18 cellular contexts compared by ENCODE assay signal in the genomic region with DNA sequence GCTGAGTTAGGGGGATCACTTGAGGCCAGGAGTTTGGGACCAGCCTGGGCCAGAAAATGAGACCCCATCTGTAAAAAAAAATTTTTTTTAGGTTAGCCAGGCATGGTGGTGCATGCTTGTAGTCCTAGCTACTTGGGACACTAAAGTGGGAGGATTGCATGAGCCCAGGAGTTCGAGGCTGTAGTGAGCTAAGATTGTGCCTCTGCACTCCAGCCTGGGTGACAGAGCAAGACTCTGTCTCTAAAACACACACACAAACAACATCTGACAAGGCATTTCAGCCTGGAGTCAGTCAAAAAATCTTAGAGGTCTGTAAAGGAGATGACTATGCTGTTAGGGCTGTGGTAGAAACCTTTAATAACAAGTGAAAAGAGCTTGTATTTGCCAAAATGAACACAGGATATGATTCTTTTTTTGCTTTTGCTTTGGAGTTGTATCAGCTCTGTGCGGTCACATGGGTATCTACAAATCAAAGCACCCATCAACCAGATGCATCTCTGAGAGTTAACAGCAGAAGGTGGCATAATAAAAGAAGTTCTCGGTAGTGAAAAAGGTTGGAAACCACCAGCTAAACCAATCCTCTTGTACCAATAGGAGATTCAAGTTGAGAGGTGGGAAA. TPM values are rescaled to one million over a fixed set of nuclear protein-coding genes. Genes with fewer than 3 reads are reported as not detected.
A peak's percentile ranks its signal among the peaks of the same experiment; 100 is the strongest.
DNase-seq lines count a peak whose midpoint lies in the region.
"Had no signal": no experiment of that assay in that cellular context is flagged by ENCODE, and none has a peak within 500 bp of the region (broad histone marks: within the 10 kb centered on the region; RNA-seq: fewer than 3 reads in every experiment).

No MANE protein-coding gene starts in this region.

- 63% methylated on average over 3 of the region's 3 CpGs for WGBS in thymus

- no peaks in the 10 kb centered on the region for H3K9me3 ChIP-seq in thymus (ENCODE audit: control insufficient read depth)
- H3K9me3 ChIP-seq: adrenal gland, suprapubic skin had no signal

- H3K36me3 ChIP-seq in thymus (ENCODE audit: control insufficient read depth, insufficient read depth), result peaks cover 17% of the 10 kb centered on the region
- H3K36me3 ChIP-seq: adrenal gland had no signal

- peak; percentile 32 for DNase-seq in stimulated activated CD4-positive, alpha-beta T cell treated with anti-CD3 and anti-CD28 coated beads, Interleukin-4, amount 100 ng/mL, for 24 hours
- no peak for DNase-seq in stimulated activated CD4-positive, alpha-beta T cell treated with anti-CD3 and anti-CD28 coated beads, Interleukin-4, amount 100 ng/mL, for 4 hours
- DNase-seq in activated CD4-positive, alpha-beta memory T cell treated with anti-CD3 and anti-CD28 coated beads, Interleukin-2, amount 10 ng/mL, durations not matched to agents 7 days and 5 days, result peak; percentile 34
- no peak for DNase-seq in NCI-H1694 (lab: John Stamatoyannopoulos, UW)
- DNase-seq in DMS79 treated with DMSO at 0.1 percent for 48 hours (lab: John Stamatoyannopoulos, UW), result no peak
- no peak for DNase-seq in DMS53 treated with DMSO at 0.1 percent for 48 hours (lab: John Stamatoyannopoulos, UW; ENCODE audit: unreplicated experiment)
- DNase-seq: adrenal gland; H9; heart left ventricle; immature natural killer cell; NCI-H1048; NCI-H510A; stimulated activated CD4-positive, alpha-beta T cell treated with anti-CD3 and anti-CD28 coated beads, Interleukin-1b, Interleukin-23, amount 100 ng/mL, for 48 hours had no signal

- H3K4me1 Mint-ChIP-seq in activated CD4-positive, alpha-beta memory T cell treated with anti-CD3 and anti-CD28 coated beads, Interleukin-2, amount 10 ng/mL, durations not matched to agents 7 days and 5 days, result peaks cover 66% of the 10 kb centered on the region

- H3K27ac ChIP-seq in cingulate gyrus (ENCODE audit: low read depth, low read length) (peak overlapping the region; percentile 1), thymus (ENCODE audit: low read depth) (peak overlapping the region; percentile 70)
- H3K27ac ChIP-seq: adrenal gland, heart left ventricle, KMS-11, parathyroid adenoma, suprapubic skin had no signal

- no peaks in the 10 kb centered on the region for H3K27me3 ChIP-seq in thymus (ENCODE audit: control insufficient read depth, insufficient read depth)
- H3K27me3 ChIP-seq: adrenal gland, heart left ventricle, suprapubic skin had no signal

- CTCF ChIA-PET in activated CD4-positive, alpha-beta memory T cell treated with anti-CD3 and anti-CD28 coated beads, Interleukin-2, amount 10 ng/mL, durations not matched to agents 7 days and 5 days (lab: Charles Lee), result interaction anchor here (0.8 to 3.7 kb wide), 11 partner anchors 13 to 90 kb away, joined by 3 to 28 read pairs (median 3); no protein-coding TSS in a partner anchor

- H3K9me3 Mint-ChIP-seq in activated CD4-positive, alpha-beta memory T cell treated with anti-CD3 and anti-CD28 coated beads, Interleukin-2, amount 10 ng/mL, durations not matched to agents 7 days and 5 days, result no peaks in the 10 kb centered on the region
- H3K9me3 Mint-ChIP-seq: immature natural killer cell had no signal

- POLR2A ChIA-PET in activated CD4-positive, alpha-beta memory T cell treated with anti-CD3 and anti-CD28 coated beads, Interleukin-2, amount 10 ng/mL, durations not matched to agents 7 days and 5 days (lab: Charles Lee), result interaction anchor here (0.7 to 7.4 kb wide), 22 partner anchors 11 to 766 kb away, joined by 3 to 134 read pairs (median 4); partner anchors contain the start of genes CNTRL, FBXW2, PHF19 and TRAF1

- H3K27ac Mint-ChIP-seq in activated CD4-positive, alpha-beta memory T cell treated with anti-CD3 and anti-CD28 coated beads, Interleukin-2, amount 10 ng/mL, durations not matched to agents 7 days and 5 days, result peak overlapping the region; percentile 95

- H3K4me3 Mint-ChIP-seq in activated CD4-positive, alpha-beta memory T cell treated with anti-CD3 and anti-CD28 coated beads, Interleukin-2, amount 10 ng/mL, durations not matched to agents 7 days and 5 days, result peak overlapping the region; percentile 12
- H3K4me3 Mint-ChIP-seq: H9, immature natural killer cell had no signal

- H3K27me3 Mint-ChIP-seq in activated CD4-positive, alpha-beta memory T cell treated with anti-CD3 and anti-CD28 coated beads, Interleukin-2, amount 10 ng/mL, durations not matched to agents 7 days and 5 days, result no peaks in the 10 kb centered on the region

- peaks cover 83% of the 10 kb centered on the region for H3K36me3 Mint-ChIP-seq in activated CD4-positive, alpha-beta memory T cell treated with anti-CD3 and anti-CD28 coated beads, Interleukin-2, amount 10 ng/mL, durations not matched to agents 7 days and 5 days (ENCODE audit: low read depth)

- no peak overlapping the region for H3K4me3 ChIP-seq in thymus (ENCODE audit: low read length)
- H3K4me3 ChIP-seq: adrenal gland, heart left ventricle, suprapubic skin had no signal

- H3K4me1 ChIP-seq in thymus (ENCODE audit: control insufficient read depth, insufficient read depth, low read length), result peaks cover 30% of the 10 kb centered on the region
- H3K4me1 ChIP-seq: parathyroid adenoma had no signal

RNA-seq across cellular contexts. Expression of gene PSMD5, which starts 3.6 kb away (rescaled TPM):
- 10 to 100 TPM; 51.8 to 64.0 TPM for total RNA-seq in activated CD4-positive, alpha-beta memory T cell treated with anti-CD3 and anti-CD28 coated beads, Interleukin-2, amount 10 ng/mL, durations not matched to agents 7 days and 5 days
- 24.2 TPM for polyA plus RNA-seq in thymus

RNA-seq across cellular contexts. Expression of gene PHF19, which starts 30.6 kb away (rescaled TPM):
- total RNA-seq in activated CD4-positive, alpha-beta memory T cell treated with anti-CD3 and anti-CD28 coated beads, Interleukin-2, amount 10 ng/mL, durations not matched to agents 7 days and 5 days, result 100 to 1,000 TPM; 229 TPM
- 32.6 TPM for polyA plus RNA-seq in thymus

RNA-seq across cellular contexts. Expression of gene FBXW2, which starts 53.1 kb away (rescaled TPM):
- total RNA-seq in activated CD4-positive, alpha-beta memory T cell treated with anti-CD3 and anti-CD28 coated beads, Interleukin-2, amount 10 ng/mL, durations not matched to agents 7 days and 5 days, result 10 to 100 TPM; 90.0 to 90.7 TPM
- polyA plus RNA-seq in thymus, result 14.1 TPM

Comparison
In these comparisons a context has a peak if more than half of its experiments do, and no peak if none do; other contexts are left out.
1. DNase-seq: peak in stimulated activated CD4-positive, alpha-beta T cell treated with anti-CD3 and anti-CD28 coated beads, Interleukin-4, amount 100 ng/mL, for 24 hours (single experiment) and activated CD4-positive, alpha-beta memory T cell treated with anti-CD3 and anti-CD28 coated beads, Interleukin-2, amount 10 ng/mL, durations not matched to agents 7 days and 5 days (single experiment); none in stimulated activated CD4-positive, alpha-beta T cell treated with anti-CD3 and anti-CD28 coated beads, Interleukin-4, amount 100 ng/mL, for 4 hours (0 of 2), NCI-H1694 (single experiment), DMS79 treated with DMSO at 0.1 percent for 48 hours (single experiment) and DMS53 treated with DMSO at 0.1 percent for 48 hours (single experiment).